Comparison of ENCODE assay signal across 8 cellular contexts in the genomic region with DNA sequence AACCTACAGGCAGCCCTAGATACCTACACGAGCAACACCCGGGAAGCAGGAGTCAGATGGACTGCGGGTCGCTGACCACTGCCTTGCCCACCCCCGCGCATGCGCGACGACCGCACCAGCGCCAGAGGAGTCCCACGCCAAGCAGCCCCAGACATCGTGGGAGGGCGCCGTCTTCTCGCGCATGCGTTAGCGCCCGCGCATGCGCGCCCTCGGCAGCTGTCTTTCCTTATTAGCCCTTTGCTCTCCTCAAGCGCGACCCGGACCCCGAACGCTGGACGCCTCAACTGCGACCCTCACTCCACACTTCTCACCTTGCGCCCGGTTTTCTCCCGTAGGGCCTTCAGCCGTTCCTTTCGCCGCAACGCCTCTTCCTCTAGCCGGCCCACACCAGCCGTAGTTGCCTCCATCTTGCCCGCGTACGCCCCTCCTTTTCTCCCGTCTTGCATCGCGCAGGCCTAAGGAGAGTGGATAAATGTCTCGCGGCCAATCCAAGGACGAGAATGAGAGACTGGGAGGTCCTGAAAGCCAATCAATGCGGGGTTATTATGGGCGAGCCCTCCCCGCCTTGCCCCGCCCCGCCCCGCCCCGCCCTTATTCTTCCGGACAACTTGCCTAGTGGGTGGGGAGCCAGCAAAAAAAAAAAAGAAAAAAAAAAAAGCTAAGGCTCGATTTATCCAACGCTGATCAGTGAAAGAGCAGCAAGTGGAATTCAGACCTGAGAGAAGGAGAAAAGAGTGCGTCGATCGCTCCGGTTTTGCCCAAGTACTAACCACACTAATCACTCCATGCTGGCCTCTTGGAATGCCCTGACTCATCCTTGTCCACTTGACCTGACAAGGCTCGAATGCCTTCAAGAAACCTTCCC. TPM values are rescaled to one million over a fixed set of nuclear protein-coding genes. Genes with fewer than 3 reads are reported as not detected.
DNase-seq lines count a peak whose midpoint lies in the region; ATAC-seq, FAIRE-seq and TF ChIP-seq lines count a peak whose summit lies in the region.

A gene (minus strand): TSS at position 420 of the 865 bp plus-strand sequence. CDS start 13 bp downstream, at position 407.

- H3K79me2 ChIP-seq in OCI-LY1 (ENCODE audit: insufficient read depth, low read length) (peaks cover 48% of the 10 kb centered on the region), endothelial cell of umbilical vein (ENCODE audit: control insufficient read depth, insufficient read depth, low read length) (peaks cover 57% of the 10 kb centered on the region)

- under 1% methylated on average over 63 of the region's 64 CpGs for WGBS in HUES64

- H3K27me3 ChIP-seq in Caco-2 (replicated peaks; ENCODE audit: control insufficient read depth, insufficient read depth, low read length), result no peaks in the 10 kb centered on the region
- H3K27me3 ChIP-seq in HUES64 (ENCODE audit: insufficient read depth, low read length), result peaks cover 11% of the 10 kb centered on the region; the same call in 1 of the 2 replicates
- H3K27me3 ChIP-seq in OCI-LY1 (ENCODE audit: insufficient read depth, low read length), result no peaks in the 10 kb centered on the region
- no peaks in the 10 kb centered on the region for H3K27me3 ChIP-seq in endothelial cell of umbilical vein (ENCODE audit: control insufficient read depth in 2 of 2, insufficient read depth in 2 of 2, low read length in 2 of 2)

- H3K36me3 ChIP-seq in Caco-2 (ENCODE audit: control insufficient read depth, insufficient read depth, low read length) (no peaks in the 10 kb centered on the region; the same call in 1 of the 2 replicates), HUES64 (ENCODE audit: insufficient read depth, low read length) (peaks cover 9% of the 10 kb centered on the region), OCI-LY1 (ENCODE audit: insufficient read depth, low read length) (peaks cover 13% of the 10 kb centered on the region; the same call in 1 of the 2 replicates), endothelial cell of umbilical vein (ENCODE audit: control insufficient read depth in 2 of 2, extremely low read depth in 1 of 2, insufficient read depth in 2 of 2, low read length in 2 of 2) (no peaks in the 10 kb centered on the region)

- H3K4me3 Mint-ChIP-seq in Caco-2 (ENCODE audit: unreplicated experiment), result peak within 1 kb of the TSS; percentile 91

- H3K9me3 ChIP-seq in Caco-2, result no peaks in the 10 kb centered on the region
- no peaks in the 10 kb centered on the region for H3K9me3 ChIP-seq in HUES64 (ENCODE audit: insufficient read depth, low read depth, low read length)
- no peaks in the 10 kb centered on the region for H3K9me3 ChIP-seq in OCI-LY1 (ENCODE audit: low read length)
- no peaks in the 10 kb centered on the region for H3K9me3 ChIP-seq in endothelial cell of umbilical vein (replicated peaks; ENCODE audit: control insufficient read depth, insufficient read depth, low read length)

- H3K27me3 Mint-ChIP-seq in Caco-2 (ENCODE audit: insufficient read depth, unreplicated experiment), result no peaks in the 10 kb centered on the region

- ATAC-seq in GM21423 (IDR thresholded peaks at IDR 0.05; ENCODE audit: unreplicated experiment), result peak; percentile 60

- H3K36me3 Mint-ChIP-seq in Caco-2 (ENCODE audit: insufficient read depth, unreplicated experiment), result peaks cover 45% of the 10 kb centered on the region

- CTCF ChIA-PET in Caco-2 (lab: Charles Lee) (interaction anchor here (0.6 to 1.4 kb wide), 11 partner anchors 10 to 290 kb away, joined by 3 to 8 read pairs (median 5); a partner anchor contains a TSS), endothelial cell of umbilical vein (lab: Charles Lee) (interaction anchor here (0.7 to 4.5 kb wide), 12 partner anchors 17 to 347 kb away, joined by 3 to 30 read pairs (median 4); no protein-coding TSS in a partner anchor)

- H4K20me1 ChIP-seq in OCI-LY1 (ENCODE audit: insufficient read depth, low read length) (no peaks in the 10 kb centered on the region; the same call in 1 of the 2 replicates), endothelial cell of umbilical vein (replicated peaks; ENCODE audit: control insufficient read depth, extremely low read depth, insufficient read depth, low read length) (no peaks in the 10 kb centered on the region)

- peak within 1 kb of the TSS; percentile 85 for H3K4me2 ChIP-seq in OCI-LY1 (ENCODE audit: low read length)
- peak within 1 kb of the TSS; percentile 27 for H3K4me2 ChIP-seq in endothelial cell of umbilical vein (ENCODE audit: insufficient read depth, low read length)

- peak; percentile 92 for TF ChIP-seq POLR2A in endothelial cell of umbilical vein (IDR thresholded peaks at IDR 0.05; ENCODE audit: low read depth, low read length)

- peak; percentile 99 for FAIRE-seq in endothelial cell of umbilical vein (lab: Jason Lieb, UNC)

- no peaks in the 10 kb centered on the region; the same call in 1 of the 2 replicates for H3F3A ChIP-seq in OCI-LY1 (ENCODE audit: insufficient read depth, low read length)

- peaks cover 47% of the 10 kb centered on the region for H3K4me1 ChIP-seq in Caco-2
- peaks cover 8% of the 10 kb centered on the region for H3K4me1 ChIP-seq in HUES64 (ENCODE audit: insufficient read depth, low read length)
- peaks cover 72% of the 10 kb centered on the region for H3K4me1 ChIP-seq in OCI-LY1 (ENCODE audit: insufficient read depth, low read length, severe bottlenecking)
- peaks cover 39% of the 10 kb centered on the region for H3K4me1 ChIP-seq in endothelial cell of umbilical vein (ENCODE audit: control insufficient read depth, extremely low read depth, insufficient read depth, low read length)

- POLR2A ChIA-PET in Caco-2 (lab: Charles Lee) (interaction anchor here (0.5 to 1.4 kb wide), 32 partner anchors 8 to 1912 kb away, joined by 3 to 29 read pairs (median 4); a partner anchor contains a TSS), endothelial cell of umbilical vein (lab: Charles Lee) (interaction anchor here (0.6 to 1.5 kb wide), 15 partner anchors 11 to 76 kb away, joined by 3 to 11 read pairs (median 4); no protein-coding TSS in a partner anchor)

- H3K9me1 ChIP-seq in endothelial cell of umbilical vein (replicated peaks; ENCODE audit: control insufficient read depth, extremely low read depth, insufficient read depth, low read length), result no peaks in the 10 kb centered on the region

- no peak for TF ChIP-seq CTCF in Caco-2 (IDR thresholded peaks at IDR 0.05; ENCODE audit: insufficient read depth in 1 of 2, low read depth in 1 of 2, low read length in 1 of 2, severe bottlenecking in 1 of 2, unreplicated experiment in 1 of 2)
- TF ChIP-seq CTCF in OCI-LY1 (IDR thresholded peaks at IDR 0.05; ENCODE audit: low read length), result no peak
- no peak for TF ChIP-seq CTCF in endothelial cell of umbilical vein (IDR thresholded peaks at IDR 0.05; ENCODE audit: extremely low read depth in 1 of 2, insufficient read depth in 1 of 2, low read depth in 1 of 2, low read length in 2 of 2)

- peak; percentile 94 to 98 for DNase-seq in Caco-2
- peak; percentile 91 for DNase-seq in activated CD8-positive, alpha-beta memory T cell treated with anti-CD3 and anti-CD28 coated beads, Interleukin-2, amount 50 U/mL, for 48 hours
- peak; percentile 99 for DNase-seq in endothelial cell of umbilical vein (ENCODE audit: low read depth, low spot score)
- DNase-seq in midbrain (lab: John Stamatoyannopoulos, UW), result peak; percentile 97
- DNase-seq in stimulated activated CD8-positive, alpha-beta memory T cell treated with anti-CD3 and anti-CD28 coated beads, Interleukin-2, amount 100 ng/mL, for 1 hour (ENCODE audit: low read depth in 2 of 2), result peak; percentile 82 to 86

- dilution Hi-C loops in endothelial cell of umbilical vein (cut with MboI; ENCODE audit: extremely low pct_ligation_motif_present, low sequenced_read_pairs), result no loop called here

- no peaks in the 10 kb centered on the region for H3K9me2 ChIP-seq in OCI-LY1 (ENCODE audit: low read depth, low read length)

- intact Hi-C loops in Caco-2 (cut with micrococcal nuclease; ENCODE audit: unreplicated experiment) (loop anchor here (1.0 kb wide), 1 partner anchor 41 kb away; no protein-coding TSS in a partner anchor), endothelial cell of umbilical vein (cut with micrococcal nuclease) (loop anchor here (1.0 to 2.0 kb wide), 3 partner anchors 16 to 50 kb away; no protein-coding TSS in a partner anchor)

- H3K27ac ChIP-seq in HUES64 (ENCODE audit: low read depth, low read length) (peak within 1 kb of the TSS; percentile 87), OCI-LY1 (ENCODE audit: low read depth, low read length, poor library complexity, severe bottlenecking) (peak within 1 kb of the TSS; percentile 85), endothelial cell of umbilical vein (ENCODE audit: insufficient read depth, low read depth, low read length) (peak within 1 kb of the TSS; percentile 82)

- H3K4me3 ChIP-seq in Caco-2 (ENCODE audit: low read depth, low read length) (peak within 1 kb of the TSS; percentile 98), HUES64 (ENCODE audit: low read length) (peak within 1 kb of the TSS; percentile 84), OCI-LY1 (ENCODE audit: low read depth, low read length, poor library complexity, severe bottlenecking) (peak within 1 kb of the TSS; percentile 79), endothelial cell of umbilical vein (replicated peaks in 1 of 3; ENCODE audit: insufficient read depth in 1 of 3, low read depth in 1 of 3, low read length in 3 of 3) (peak within 1 kb of the TSS; percentile 52 to 86 (median 79))

- H3K27ac Mint-ChIP-seq in Caco-2 (ENCODE audit: unreplicated experiment), result peak within 1 kb of the TSS; percentile 98

- peak within 1 kb of the TSS; percentile 95 for H3K9ac ChIP-seq in HUES64 (ENCODE audit: low read depth, low read length)
- H3K9ac ChIP-seq in OCI-LY1 (ENCODE audit: low read length), result peak within 1 kb of the TSS; percentile 76
- peak within 1 kb of the TSS; percentile 97 for H3K9ac ChIP-seq in endothelial cell of umbilical vein (replicated peaks; ENCODE audit: extremely low read depth, insufficient read depth, low read length)

- H3K9me3 Mint-ChIP-seq in Caco-2 (ENCODE audit: unreplicated experiment), result no peaks in the 10 kb centered on the region

- H2AFZ ChIP-seq in OCI-LY1 (ENCODE audit: low read length) (no peak within 1 kb of the TSS), endothelial cell of umbilical vein (ENCODE audit: low read depth, low read length) (peak within 1 kb of the TSS; percentile 67)

- H3K4me1 Mint-ChIP-seq in Caco-2 (ENCODE audit: low read depth, unreplicated experiment), result peaks cover 20% of the 10 kb centered on the region

- BruUV-seq in Caco-2 (replicated peaks; lab: Mats Ljungman, UMichigan) (no TSS peak), endothelial cell of umbilical vein (replicated peaks; lab: Mats Ljungman, UMichigan) (no TSS peak)

RNA-seq across cellular contexts. Expression of the gene that starts here (rescaled TPM):
- total RNA-seq in Caco-2 (2022) (52.7 and 60.8 TPM in 2 replicates), endothelial cell of umbilical vein (45.0 and 50.5 TPM in 2 replicates)
- polyA plus RNA-seq in HUES64 (2013, experiment 1 of 2), result 37.7 TPM
- 42.7 TPM for polyA plus RNA-seq in HUES64 (2013, experiment 2 of 2)
- 31.2 and 35.1 TPM in 2 replicates for polyA plus RNA-seq in endothelial cell of umbilical vein
- 48.1 and 49.0 TPM in 2 replicates for polyA plus RNA-seq in endothelial cell of umbilical vein (2011; cell fraction: cytosol; rRNA removed)
- 58.5 and 62.2 TPM in 2 replicates for polyA plus RNA-seq in endothelial cell of umbilical vein (2011; cell fraction: nucleus; rRNA removed)
- polyA plus RNA-seq in endothelial cell of umbilical vein (2012), result 24.0 and 28.2 TPM in 2 replicates
- polyA minus RNA-seq in endothelial cell of umbilical vein, result 64.5 and 73.4 TPM in 2 replicates
- 13.3 TPM for polyA minus RNA-seq in endothelial cell of umbilical vein (2011; cell fraction: cytosol; rRNA and poly(A)+ RNA removed)
- 64.2 and 70.6 TPM in 2 replicates for polyA minus RNA-seq in endothelial cell of umbilical vein (2011; cell fraction: nucleus; rRNA and poly(A)+ RNA removed)

Comparison
In these comparisons a context has a peak if more than half of its experiments do, and no peak if none do; other contexts are left out.
1. Peak in every context shown above with its lines: DNase-seq, ATAC-seq, H3K4me3 ChIP-seq and H3K27ac ChIP-seq.